ENCODE assay signal across 34 cellular contexts in genomic region chr2:106609780-106610179, GRCh38.
"Had no signal": no experiment of that assay in that cellular context is flagged by ENCODE, and none has a peak within 500 bp of the region (broad histone marks: within the 10 kb centered on the region; RNA-seq: fewer than 3 reads in every experiment).

No MANE protein-coding gene starts in this region.

- H3K9ac ChIP-seq: KMS-11 had no signal

- H3K27ac ChIP-seq: KMS-11 had no signal

- H3K9me3 ChIP-seq: MG63 had no signal

- H3K36me3 ChIP-seq: MG63 had no signal

- H3K4me3 ChIP-seq: MG63 had no signal

- H3K27me3 ChIP-seq: MG63 had no signal

- DNase-seq: Karpas-422, Kasumi-1, KG1, MG63, MM.1S, MV-4-11, NCI-H1048, NCI-H1092, NCI-H1092 treated with DMSO at 0.1 percent for 48 hours, NCI-H1105, NCI-H1105 treated with DMSO at 0.1 percent for 48 hours, NCI-H1417, NCI-H1417 treated with DMSO at 0.1 percent for 48 hours, NCI-H1436, NCI-H1436 treated with DMSO at 0.1 percent for 48 hours, NCI-H146, NCI-H1694, NCI-H1694 treated with DMSO at 0.1 percent for 48 hours, NCI-H187, NCI-H187 treated with DMSO at 0.1 percent for 48 hours, NCI-H1930, NCI-H2029, NCI-H2029 treated with DMSO at 0.1 percent for 48 hours, NCI-H2081, NCI-H2081 treated with DMSO at 0.1 percent for 48 hours, NCI-H2107, NCI-H2171, NCI-H2171 treated with DMSO at 0.1 percent for 48 hours, NCI-H2227 treated with DMSO at 0.1 percent for 48 hours, NCI-H226, NCI-H345, NCI-H446, NCI-H446 treated with DMSO at 0.1 percent for 48 hours had no signal
